8 cellular contexts compared by ENCODE assay signal in the genomic region with DNA sequence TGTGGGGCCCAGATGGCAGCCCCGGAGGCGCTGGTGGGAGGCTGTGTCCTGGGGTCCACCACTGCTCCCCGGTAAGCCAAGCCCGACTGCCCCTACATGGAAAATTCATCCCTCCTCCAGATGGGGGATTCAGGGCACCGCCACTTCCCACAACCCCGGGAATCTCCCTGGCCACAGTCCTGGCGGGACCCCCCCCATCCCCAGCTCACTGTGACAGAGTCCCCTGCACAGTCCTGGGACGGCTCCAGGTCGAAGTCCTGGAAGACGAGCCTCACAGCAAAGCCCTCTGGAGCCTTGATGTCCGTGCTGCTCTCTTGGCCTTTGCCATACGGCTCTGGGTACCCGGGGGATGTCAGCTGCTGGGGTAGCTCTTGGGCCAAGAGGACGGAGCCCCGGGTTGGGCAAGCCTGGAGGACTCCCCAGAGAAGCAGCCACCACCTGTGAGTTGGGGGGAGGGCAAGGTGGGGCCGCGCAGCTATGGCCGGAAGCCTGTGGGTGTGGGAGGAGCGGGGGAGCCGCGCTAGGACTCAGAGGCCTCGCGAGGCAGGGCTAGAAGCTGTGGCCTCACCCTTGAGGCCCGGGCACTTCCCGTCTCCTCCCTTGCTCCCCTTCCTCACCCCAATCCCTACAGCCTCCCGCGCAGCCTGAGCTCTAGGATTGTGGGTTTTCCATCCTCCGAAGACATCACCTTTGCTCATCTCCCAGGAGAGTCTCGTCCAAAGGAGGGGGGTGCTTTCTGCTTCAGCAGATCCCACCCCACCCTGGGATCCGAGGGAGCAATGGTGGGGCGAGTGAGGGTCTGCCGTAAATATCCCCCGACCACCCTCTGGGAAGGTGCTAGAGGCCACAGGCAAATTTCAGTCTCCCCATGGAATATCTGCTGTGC. TPM values are rescaled to one million over a fixed set of nuclear protein-coding genes. Genes with fewer than 3 reads are reported as not detected.
DNase-seq lines count a peak whose midpoint lies in the region; ATAC-seq and TF ChIP-seq lines count a peak whose summit lies in the region.

No MANE protein-coding gene starts in this region.

- ATAC-seq in activated naive CD8-positive, alpha-beta T cell treated with anti-CD3 and anti-CD28 coated beads, Interleukin-2, amount 10 ng/mL, durations not matched to agents 7 days and 5 days (ENCODE audit: low read depth), result peak; percentile 96
- ATAC-seq in left ventricle myocardium superior (peak; percentile 88), sciatic nerve (peak; percentile 90)

- H3K9me3 Mint-ChIP-seq in activated naive CD8-positive, alpha-beta T cell treated with anti-CD3 and anti-CD28 coated beads, Interleukin-2, amount 10 ng/mL, durations not matched to agents 7 days and 5 days, result peaks cover 9% of the 10 kb centered on the region

- intact Hi-C loops in left ventricle myocardium superior (cut with micrococcal nuclease) (loop anchor here (10.0 kb wide), 1 partner anchor 153 kb away; a partner anchor contains a TSS), sciatic nerve (cut with DNase I) (no loop called here)

- H3K4me1 Mint-ChIP-seq in activated naive CD8-positive, alpha-beta T cell treated with anti-CD3 and anti-CD28 coated beads, Interleukin-2, amount 10 ng/mL, durations not matched to agents 7 days and 5 days, result peaks cover 41% of the 10 kb centered on the region

- H3K27ac Mint-ChIP-seq in activated naive CD8-positive, alpha-beta T cell treated with anti-CD3 and anti-CD28 coated beads, Interleukin-2, amount 10 ng/mL, durations not matched to agents 7 days and 5 days, result peak overlapping the region; percentile 95

- H3K27me3 Mint-ChIP-seq in activated naive CD8-positive, alpha-beta T cell treated with anti-CD3 and anti-CD28 coated beads, Interleukin-2, amount 10 ng/mL, durations not matched to agents 7 days and 5 days, result no peaks in the 10 kb centered on the region

- no peak for TF ChIP-seq CTCF in GM20000 (IDR thresholded peaks at IDR 0.05; ENCODE audit: extremely low read depth, missing control alignments)

- H3K4me3 Mint-ChIP-seq in activated naive CD8-positive, alpha-beta T cell treated with anti-CD3 and anti-CD28 coated beads, Interleukin-2, amount 10 ng/mL, durations not matched to agents 7 days and 5 days, result peak overlapping the region; percentile 96

- POLR2A ChIA-PET in activated naive CD8-positive, alpha-beta T cell treated with anti-CD3 and anti-CD28 coated beads, Interleukin-2, amount 10 ng/mL, durations not matched to agents 7 days and 5 days (lab: Charles Lee), result interaction anchor here (0.5 to 7.6 kb wide), 29 partner anchors 9 to 532 kb away, joined by 3 to 117 read pairs (median 5); a partner anchor contains a TSS

- peak; percentile 95 for DNase-seq in DMS53 (lab: John Stamatoyannopoulos, UW)
- peak; percentile 87 for DNase-seq in GM20000 (ENCODE audit: low spot score)
- peak; percentile 52 for DNase-seq in HS-27A (ENCODE audit: low read depth)
- peak; percentile 60 for DNase-seq in SKM-1 treated with dmso at 0.1 percent for 144 hours (lab: John Stamatoyannopoulos, UW; ENCODE audit: unreplicated experiment)
- DNase-seq in activated naive CD8-positive, alpha-beta T cell treated with anti-CD3 and anti-CD28 coated beads, Interleukin-2, amount 10 ng/mL, durations not matched to agents 7 days and 5 days, result peak; percentile 86
- DNase-seq in left ventricle myocardium superior, result peak; percentile 86
- peak; percentile 86 for DNase-seq in sciatic nerve (ENCODE audit: low spot score)
- no peak for DNase-seq in Ammon's horn (ENCODE audit: low spot score)

- peaks cover 34% of the 10 kb centered on the region for H3K36me3 Mint-ChIP-seq in activated naive CD8-positive, alpha-beta T cell treated with anti-CD3 and anti-CD28 coated beads, Interleukin-2, amount 10 ng/mL, durations not matched to agents 7 days and 5 days

RNA-seq across cellular contexts. Expression of a gene that starts 0.7 kb away (rescaled TPM):
- total RNA-seq in activated naive CD8-positive, alpha-beta T cell treated with anti-CD3 and anti-CD28 coated beads, Interleukin-2, amount 10 ng/mL, durations not matched to agents 7 days and 5 days, result 10 to 100 TPM; 29.8 to 36.0 TPM
- total RNA-seq in left ventricle myocardium superior, result 10.9 TPM
- total RNA-seq in sciatic nerve, result 117 TPM

RNA-seq across cellular contexts. Expression of a gene that starts 16.0 kb away (rescaled TPM):
- 1 to 10 TPM; 4.6 to 6.4 TPM for total RNA-seq in activated naive CD8-positive, alpha-beta T cell treated with anti-CD3 and anti-CD28 coated beads, Interleukin-2, amount 10 ng/mL, durations not matched to agents 7 days and 5 days
- total RNA-seq in left ventricle myocardium superior (142 TPM), sciatic nerve (628 TPM)

RNA-seq across cellular contexts. Expression of a gene that starts 20.4 kb away (rescaled TPM):
- 1 to 10 TPM in 1 of 2 experiments, under 1 TPM in 1; 0.58 to 1.3 TPM for total RNA-seq in activated naive CD8-positive, alpha-beta T cell treated with anti-CD3 and anti-CD28 coated beads, Interleukin-2, amount 10 ng/mL, durations not matched to agents 7 days and 5 days
- total RNA-seq in left ventricle myocardium superior (0.89 TPM), sciatic nerve (4.5 TPM)

RNA-seq across cellular contexts. Expression of a gene that starts 21.9 kb away (rescaled TPM):
- total RNA-seq in activated naive CD8-positive, alpha-beta T cell treated with anti-CD3 and anti-CD28 coated beads, Interleukin-2, amount 10 ng/mL, durations not matched to agents 7 days and 5 days, result 100 to 1,000 TPM in 1 of 2 experiments, 10 to 100 TPM in 1; 99.3 to 104 TPM
- 6.4 TPM for total RNA-seq in left ventricle myocardium superior
- 43.8 TPM for total RNA-seq in sciatic nerve

RNA-seq across cellular contexts. Expression of a gene that starts 47.8 kb away (rescaled TPM):
- total RNA-seq in activated naive CD8-positive, alpha-beta T cell treated with anti-CD3 and anti-CD28 coated beads, Interleukin-2, amount 10 ng/mL, durations not matched to agents 7 days and 5 days, result 1 to 10 TPM; 1.3 TPM
- total RNA-seq in left ventricle myocardium superior, result 116 TPM
- 662 TPM for total RNA-seq in sciatic nerve

Comparison
In these comparisons a context has a peak if more than half of its experiments do, and no peak if none do; other contexts are left out.
1. RNA of a gene that starts 16.0 kb away (total RNA-seq): 628 TPM in sciatic nerve (single experiment) and 142 TPM in left ventricle myocardium superior (single experiment); 4.6 to 6.4 TPM in activated naive CD8-positive, alpha-beta T cell treated with anti-CD3 and anti-CD28 coated beads, Interleukin-2, amount 10 ng/mL, durations not matched to agents 7 days and 5 days; every median in the first group is over 10 times any median in the second.
2. Peak in every context shown above with its lines, with median percentiles within 50 percentile points of each other: ATAC-seq.